16 cellular contexts compared by ENCODE assay signal in genomic region chr4:147801820-147802219, GRCh38.
"Had no signal": no experiment of that assay in that cellular context is flagged by ENCODE, and none has a peak within 500 bp of the region (broad histone marks: within the 10 kb centered on the region; RNA-seq: fewer than 3 reads in every experiment).

No MANE protein-coding gene starts in this region.

- FAIRE-seq: urothelium cell line had no signal

- H3K4me1 ChIP-seq: foreskin keratinocyte had no signal

- H3K4me3 ChIP-seq: coronary artery, lower lobe of right lung had no signal

- H3K27ac Mint-ChIP-seq: activated CD4-positive, alpha-beta memory T cell treated with anti-CD3 and anti-CD28 coated beads, Interleukin-2, amount 10 ng/mL, durations not matched to agents 7 days and 5 days; activated naive CD8-positive, alpha-beta T cell; stimulated activated memory B cell treated with anti-CD40 and anti-IgM and Interleukin-4, amounts not matched to agents 10 μg/mL and 1 μg/mL and 100 μg/mL, for 72 hours had no signal

- H3K9me3 ChIP-seq: lower lobe of right lung had no signal

- ATAC-seq: activated T-cell treated with anti-CD3 and anti-CD28 coated beads, Interleukin-2, amount 50 U/mL, for 4 hours; foreskin keratinocyte; lower lobe of right lung; stimulated activated memory B cell treated with anti-CD40 and anti-IgM and Interleukin-4, amounts not matched to agents 10 μg/mL and 1 μg/mL and 100 μg/mL, for 72 hours had no signal

- H3K9me3 Mint-ChIP-seq: activated CD4-positive, alpha-beta memory T cell treated with anti-CD3 and anti-CD28 coated beads, Interleukin-2, amount 10 ng/mL, durations not matched to agents 7 days and 5 days; activated T-cell treated with anti-CD3 and anti-CD28 coated beads, Interleukin-2, amount 50 U/mL, for 4 hours had no signal

- H3K36me3 Mint-ChIP-seq: stimulated activated memory B cell treated with anti-CD40 and anti-IgM and Interleukin-4, amounts not matched to agents 10 μg/mL and 1 μg/mL and 100 μg/mL, for 72 hours had no signal

- H3K27me3 Mint-ChIP-seq: activated naive CD8-positive, alpha-beta T cell had no signal

- H3K36me3 ChIP-seq: lower lobe of right lung had no signal

- H3K27ac ChIP-seq: coronary artery, foreskin keratinocyte, lower lobe of right lung, WERI-Rb-1 had no signal

- H3K4me3 Mint-ChIP-seq: activated CD4-positive, alpha-beta memory T cell treated with anti-CD3 and anti-CD28 coated beads, Interleukin-2, amount 10 ng/mL, durations not matched to agents 7 days and 5 days; activated naive CD8-positive, alpha-beta T cell; activated T-cell treated with anti-CD3 and anti-CD28 coated beads, Interleukin-2, amount 50 U/mL, for 4 hours; stimulated activated memory B cell treated with anti-CD40 and anti-IgM and Interleukin-4, amounts not matched to agents 10 μg/mL and 1 μg/mL and 100 μg/mL, for 72 hours had no signal

- DNase-seq: activated CD4-positive, alpha-beta memory T cell treated with anti-CD3 and anti-CD28 coated beads, Interleukin-2, amount 10 ng/mL, durations not matched to agents 7 days and 5 days; activated gamma-delta T cell treated with Interleukin-2 at 50 U/mL for 16 hours; activated T-cell treated with anti-CD3 and anti-CD28 coated beads, Interleukin-2, amount 50 U/mL, for 4 hours; amniotic stem cell; caudate nucleus; effector CD8-positive, alpha-beta T cell; foreskin keratinocyte; head of caudate nucleus; kidney glomerular epithelial cell; lower lobe of right lung; stimulated activated CD4-positive, alpha-beta T cell treated with anti-CD3 and anti-CD28 coated beads, Interleukin-2, amount 100 ng/mL, for 48 hours; WERI-Rb-1 had no signal

- H3K27me3 ChIP-seq: foreskin keratinocyte had no signal
